8 cellular contexts compared by ENCODE assay signal in genomic region chr20:6767536-6768227, GRCh38. TPM values are rescaled to one million over a fixed set of nuclear protein-coding genes. Genes with fewer than 3 reads are reported as not detected.
DNase-seq lines count a peak whose midpoint lies in the region; ATAC-seq and TF ChIP-seq lines count a peak whose summit lies in the region.

TSS of gene BMP2 (plus strand) at chr20:6767686. CDS start at chr20:6770127, 2,441 bp downstream.

- no peak within 1 kb of the TSS for H3K27ac Mint-ChIP-seq in osteocyte (ENCODE audit: unreplicated experiment)

- peaks cover 11% of the 10 kb centered on the region for H3K4me1 Mint-ChIP-seq in osteocyte (ENCODE audit: unreplicated experiment)

- H3K36me3 Mint-ChIP-seq in osteocyte (ENCODE audit: unreplicated experiment): no peaks in the 10 kb centered on the region

- H3K9me3 Mint-ChIP-seq in osteocyte (ENCODE audit: unreplicated experiment): no peaks in the 10 kb centered on the region

- DNase-seq in activated CD4-positive, alpha-beta T cell treated with anti-CD3 and anti-CD28 coated beads for 48 hours: peak; percentile 18
- no peak for DNase-seq in activated CD4-positive, alpha-beta T cell treated with anti-CD3 and anti-CD28 coated beads for 4 hours
- peak; percentile 41 for DNase-seq in NCI-H2171 (lab: John Stamatoyannopoulos, UW)
- DNase-seq in left ventricle myocardium superior: peak; percentile 84
- no peak for DNase-seq in osteocyte (ENCODE audit: extremely low spot score, unreplicated experiment)
- no peak for DNase-seq in stimulated activated naive CD4-positive, alpha-beta T cell (lab: John Stamatoyannopoulos, UW)

- peak within 1 kb of the TSS; percentile 9 for H3K27ac ChIP-seq in adipose tissue (ENCODE audit: low read depth, low read length)

- 0 to 1% (median 0%) methylated on average over 71 to 112 of the region's 112 CpGs for WGBS in adipose tissue, 3 donors

- intact Hi-C loops in left ventricle myocardium superior (cut with micrococcal nuclease): no loop called here

- H3K27me3 Mint-ChIP-seq in osteocyte (ENCODE audit: unreplicated experiment): peaks cover 15% of the 10 kb centered on the region

- H3K4me3 Mint-ChIP-seq in osteocyte (ENCODE audit: unreplicated experiment): peak within 1 kb of the TSS; percentile 79

- peak; percentile 63 for ATAC-seq in HG02571 (IDR thresholded peaks at IDR 0.05; ENCODE audit: unreplicated experiment)
- peak; percentile 82 for ATAC-seq in left ventricle myocardium superior

- no peak for TF ChIP-seq CTCF in osteocyte (IDR thresholded peaks at IDR 0.05)

RNA-seq across cellular contexts. Expression of gene BMP2, which starts in this region (rescaled TPM):
- 10 to 100 TPM in 1 of 3 donors, 1 to 10 TPM in 2; 2.6 to 10.5 (median 4.0) TPM for polyA plus RNA-seq in adipose tissue
- 3.0 TPM for total RNA-seq in left ventricle myocardium superior
- total RNA-seq in osteocyte: 0.68 and 0.86 TPM in 2 replicates

Comparison
In these comparisons a context has a peak if more than half of its experiments do, and no peak if none do; other contexts are left out.
1. DNase-seq: peak in activated CD4-positive, alpha-beta T cell treated with anti-CD3 and anti-CD28 coated beads for 48 hours (single experiment), NCI-H2171 (single experiment) and left ventricle myocardium superior (single experiment); none in activated CD4-positive, alpha-beta T cell treated with anti-CD3 and anti-CD28 coated beads for 4 hours (0 of 2), osteocyte (single experiment) and stimulated activated naive CD4-positive, alpha-beta T cell (0 of 6).